ENCODE assay signal across 8 cellular contexts in genomic region chr2:37832590-37833197, GRCh38.
DNase-seq lines count a peak whose midpoint lies in the region; ATAC-seq and TF ChIP-seq lines count a peak whose summit lies in the region.

No MANE protein-coding gene starts in this region.

- no peak overlapping the region for H3K27ac ChIP-seq in dorsolateral prefrontal cortex

- in situ Hi-C loops in GM13976 (cut with MboI; ENCODE audit: low sequenced_read_pairs, unreplicated experiment), result loop anchor here (5.0 kb wide), 1 partner anchor 420 kb away; no protein-coding TSS in a partner anchor

- no peak for ATAC-seq in GM19328 (IDR thresholded peaks at IDR 0.05; ENCODE audit: unreplicated experiment)

- H3K27me3 ChIP-seq in dorsolateral prefrontal cortex, result no peaks in the 10 kb centered on the region

- DNase-seq in GM13976 (ENCODE audit: low spot score), result peak; percentile 68
- DNase-seq in HK-2 (ENCODE audit: unreplicated experiment), result peak; percentile 77
- DNase-seq in NCI-H82 (lab: John Stamatoyannopoulos, UW), result peak; percentile 93
- peak; percentile 56 to 76 for DNase-seq in activated CD4-positive, alpha-beta T cell treated with anti-CD3 and anti-CD28 coated beads, Interleukin-2, amount 50 U/mL, for 24 hours (ENCODE audit: low read depth in 1 of 2, low spot score in 1 of 2)
- peak; percentile 44 to 93 (median 84) for DNase-seq in dorsolateral prefrontal cortex
- DNase-seq in lung microvascular endothelial cell (ENCODE audit: low read depth in 2 of 2), result peak; percentile 86 to 93
- DNase-seq in stimulated activated CD8-positive, alpha-beta memory T cell treated with anti-CD3 and anti-CD28 coated beads, Interleukin-15, amount 100 ng/mL, for 24 hours (ENCODE audit: low read depth), result peak; percentile 39

- peak; percentile 78 for TF ChIP-seq CTCF in GM13976 (IDR thresholded peaks at IDR 0.05; ENCODE audit: borderline replicate concordance, control extremely low read depth, extremely low read depth, insufficient read depth, missing control alignments)
- peak; percentile 61 to 93 (median 80) for TF ChIP-seq CTCF in dorsolateral prefrontal cortex (IDR thresholded peaks at IDR 0.05 in 54 of 56, conservative IDR thresholded peaks at IDR 0.05 in 2 of 56; ENCODE audit: low read depth in 1 of 56, partially characterized antibody in 56 of 56)

- H3K4me3 ChIP-seq in dorsolateral prefrontal cortex, result no peak overlapping the region

- intact Hi-C loops in dorsolateral prefrontal cortex (cut with DNase I), result loop anchor here (1.0 to 5.0 kb wide), 4 partner anchors 418 to 440 kb away; no protein-coding TSS in a partner anchor

Comparison
In these comparisons a context has a peak if more than half of its experiments do, and no peak if none do; other contexts are left out.
1. DNase-seq: peak in every context shown above with its lines; median percentile 93 in NCI-H82; 90 in lung microvascular endothelial cell; 84 in dorsolateral prefrontal cortex; 77 in HK-2; 68 in GM13976; 66 in activated CD4-positive, alpha-beta T cell treated with anti-CD3 and anti-CD28 coated beads, Interleukin-2, amount 50 U/mL, for 24 hours; 39 in stimulated activated CD8-positive, alpha-beta memory T cell treated with anti-CD3 and anti-CD28 coated beads, Interleukin-15, amount 100 ng/mL, for 24 hours.